ENCODE assay signal across 16 cellular contexts in genomic region chr14:72583316-72584272, GRCh38.
"Had no signal": no experiment of that assay in that cellular context is flagged by ENCODE, and none has a peak within 500 bp of the region (broad histone marks: within the 10 kb centered on the region; RNA-seq: fewer than 3 reads in every experiment).

No MANE protein-coding gene starts in this region.

- H3K4me1 ChIP-seq: tibial artery had no signal

- H3K4me3 ChIP-seq: coronary artery, lung, tibial artery had no signal

- H3K27me3 ChIP-seq: tibial artery had no signal

- H3K27ac ChIP-seq: coronary artery, tibial artery had no signal

- H3K9me3 ChIP-seq: tibial artery had no signal

- DNase-seq: activated CD4-positive, alpha-beta T cell treated with anti-CD3 and anti-CD28 coated beads, Interleukin-2, amount 50 U/mL, for 1 hour; activated CD8-positive, alpha-beta memory T cell treated with anti-CD3 and anti-CD28 coated beads for 24 hours; activated naive CD8-positive, alpha-beta T cell treated with anti-CD3 and anti-CD28 coated beads for 36 hours; foreskin melanocyte; glutamatergic neuron; hippocampal formation; islet precursor cell; left colon; nucleus accumbens; posterior cingulate gyrus; retina; stimulated activated CD4-positive, alpha-beta T cell treated with anti-CD3 and anti-CD28 coated beads, Interleukin-12 subunit alpha, Interleukin-12 subunit beta, amount 100 ng/mL, for 4 hours; stimulated activated naive CD8-positive, alpha-beta T cell treated with anti-CD3 and anti-CD28 coated beads, Interleukin-15, Interleukin-2, amounts not matched to agents 100 U/mL and 50 U/mL, for 24 hours; tibial artery had no signal
